In genomic region chr14:100816950-100817901, GRCh38 we compare ENCODE assay signal across 21 cellular contexts. TPM values are rescaled to one million over a fixed set of nuclear protein-coding genes. Genes with fewer than 3 reads are reported as not detected.
"Had no signal": no experiment of that assay in that cellular context is flagged by ENCODE, and none has a peak within 500 bp of the region (broad histone marks: within the 10 kb centered on the region; RNA-seq: fewer than 3 reads in every experiment).

No MANE protein-coding gene starts in this region.

- H3K4me3 ChIP-seq: ascending aorta, breast epithelium, coronary artery, left ventricle myocardium inferior, mucosa of descending colon, tibial nerve, uterus had no signal

- H3K4me1 Mint-ChIP-seq: naive B cell had no signal

- ATAC-seq: activated CD4-positive, CD25-positive, alpha-beta regulatory T cell treated with anti-CD3 and anti-CD28 coated beads, Interleukin-2, amount 50 U/mL, for 24 hours; mucosa of descending colon; stimulated activated naive CD8-positive, alpha-beta T cell treated with anti-CD3 and anti-CD28 coated beads, Interleukin-15, Interleukin-2, amounts not matched to agents 100 U/mL and 50 U/mL, for 24 hours had no signal

- H3K36me3 Mint-ChIP-seq: naive B cell had no signal

- H3K9me3 ChIP-seq: ascending aorta, breast epithelium, left ventricle myocardium inferior, mucosa of descending colon, neutrophil, uterus had no signal

- DNase-seq: activated CD4-positive, alpha-beta T cell treated with anti-CD3 and anti-CD28 coated beads, Interleukin-2, amount 50 U/mL, for 1 hour; activated CD8-positive, alpha-beta memory T cell treated with anti-CD3 and anti-CD28 coated beads for 24 hours; activated CD8-positive, alpha-beta memory T cell treated with anti-CD3 and anti-CD28 coated beads, Interleukin-2, amount 50 U/mL, for 48 hours; activated effector memory CD4-positive, alpha-beta T cell treated with Interleukin-2 at 50 U/mL for 16 hours; activated naive CD4-positive, alpha-beta T cell treated with anti-CD3 and anti-CD28 coated beads, Interleukin-2, amount 50 U/mL, for 16 hours; activated T-cell treated with anti-CD3 and anti-CD28 coated beads, Interleukin-2, amount 50 U/mL, for 48 hours; head of caudate nucleus; kidney glomerular epithelial cell; left ventricle myocardium inferior; mucosa of descending colon; naive B cell; stimulated activated naive CD8-positive, alpha-beta T cell treated with anti-CD3 and anti-CD28 coated beads, Interleukin-15, Interleukin-2, amounts not matched to agents 100 U/mL and 50 U/mL, for 24 hours; T1000; uterus had no signal

- H3K4me3 Mint-ChIP-seq: naive B cell had no signal

- H3K27me3 ChIP-seq: ascending aorta, tibial nerve, uterus had no signal

- H3K4me1 ChIP-seq: ascending aorta, breast epithelium, left ventricle myocardium inferior, tibial nerve, uterus had no signal

- H3K27ac ChIP-seq: ascending aorta, breast epithelium, coronary artery, left ventricle myocardium inferior, neutrophil, tibial nerve, uterus had no signal

- H3K36me3 ChIP-seq: ascending aorta, breast epithelium, left ventricle myocardium inferior, neutrophil, tibial nerve, uterus had no signal

- H3K27ac Mint-ChIP-seq: naive B cell had no signal

RNA-seq across cellular contexts. Expression of gene MEG3, which starts 8.7 kb away (rescaled TPM):
- total RNA-seq: T-helper 1 cell treated with Interleukin-12 subunit alpha and Interleukin-12 subunit beta and Interleukin-4 antibody, amounts not matched to agents 30 ng/mL and 1 ng/mL, for 36 hours had no signal
